Comparison of ENCODE assay signal across 12 cellular contexts in genomic region chr22:32920032-32920628, GRCh38.
DNase-seq lines count a peak whose midpoint lies in the region; ATAC-seq and TF ChIP-seq lines count a peak whose summit lies in the region.
"Had no signal": no experiment of that assay in that cellular context is flagged by ENCODE, and none has a peak within 500 bp of the region (broad histone marks: within the 10 kb centered on the region; RNA-seq: fewer than 3 reads in every experiment).

No MANE protein-coding gene starts in this region.

- no peak for TF ChIP-seq CTCF in colonic mucosa (IDR thresholded peaks at IDR 0.05)
- no peak for TF ChIP-seq CTCF in lung (IDR thresholded peaks at IDR 0.05; ENCODE audit: control extremely low read depth, extremely low read depth)

- H3K27ac ChIP-seq in colonic mucosa (no peak overlapping the region), lung (ENCODE audit: low read depth in 1 of 2, low read length in 1 of 2) (no peak overlapping the region)
- H3K27ac ChIP-seq: RWPE1 had no signal

- ATAC-seq in Right ventricle myocardium inferior: peak; percentile 93
- ATAC-seq in lung (ENCODE audit: insufficient read depth, low FRiP score): peak; percentile 17
- no peak for ATAC-seq in HG02938 (IDR thresholded peaks at IDR 0.05; ENCODE audit: unreplicated experiment)

- peak; percentile 70 for DNase-seq in Right ventricle myocardium inferior (ENCODE audit: missing footprints)
- no peak for DNase-seq in cardiac septum (ENCODE audit: low spot score)
- DNase-seq in colonic mucosa: peak; percentile 51
- DNase-seq in lung (ENCODE audit: low spot score): peak; percentile 44
- no peak for DNase-seq in GF-D8 (lab: John Stamatoyannopoulos, UW)
- DNase-seq in NCI-H2081 (lab: John Stamatoyannopoulos, UW): no peak
- no peak for DNase-seq in NCI-H146 (lab: John Stamatoyannopoulos, UW)
- DNase-seq: activated naive CD4-positive, alpha-beta T cell; dermis blood vessel endothelial cell; small intestine had no signal

- no peaks in the 10 kb centered on the region for H3K27me3 ChIP-seq in colonic mucosa
- H3K27me3 ChIP-seq in lung (ENCODE audit: control insufficient read depth, insufficient read depth): no peaks in the 10 kb centered on the region

- intact Hi-C loops in Right ventricle myocardium inferior (cut with DNase I) (no loop called here), cardiac septum (cut with DNase I) (no loop called here), colonic mucosa (cut with DNase I) (no loop called here)

- H3K4me3 ChIP-seq in colonic mucosa: no peak overlapping the region
- no peak overlapping the region for H3K4me3 ChIP-seq in lung

- H3K4me1 ChIP-seq in colonic mucosa (no peaks in the 10 kb centered on the region), lung (ENCODE audit: control insufficient read depth in 2 of 2, insufficient read depth in 2 of 2, low read length in 2 of 2) (peaks cover 0 to 4% of the 10 kb centered on the region in 2 donors)

- H3K36me3 ChIP-seq in colonic mucosa: no peaks in the 10 kb centered on the region
- H3K36me3 ChIP-seq in lung (ENCODE audit: control insufficient read depth in 2 of 2, insufficient read depth in 2 of 2, low read length in 2 of 2): no peaks in the 10 kb centered on the region

- 25 to 54% methylated on average over 12 of the region's 12 CpGs for WGBS in lung, 2 donors

- H3K9me3 ChIP-seq in colonic mucosa: no peaks in the 10 kb centered on the region
- H3K9me3 ChIP-seq in lung (ENCODE audit: control insufficient read depth in 2 of 2, insufficient read depth in 1 of 2, low read length in 1 of 2): peaks cover 0 to 4% of the 10 kb centered on the region in 2 donors

- no peak overlapping the region for H3K9ac ChIP-seq in colonic mucosa (ENCODE audit: low read depth in 2 of 2, low read length in 2 of 2)

Comparison
In these comparisons a context has a peak if more than half of its experiments do, and no peak if none do; other contexts are left out.
1. DNase-seq: peak in Right ventricle myocardium inferior (single experiment), colonic mucosa (single experiment) and lung (single experiment); none in cardiac septum (single experiment), GF-D8 (single experiment), NCI-H2081 (0 of 2) and NCI-H146 (single experiment).